ENCODE assay signal across 8 cellular contexts in the genomic region with DNA sequence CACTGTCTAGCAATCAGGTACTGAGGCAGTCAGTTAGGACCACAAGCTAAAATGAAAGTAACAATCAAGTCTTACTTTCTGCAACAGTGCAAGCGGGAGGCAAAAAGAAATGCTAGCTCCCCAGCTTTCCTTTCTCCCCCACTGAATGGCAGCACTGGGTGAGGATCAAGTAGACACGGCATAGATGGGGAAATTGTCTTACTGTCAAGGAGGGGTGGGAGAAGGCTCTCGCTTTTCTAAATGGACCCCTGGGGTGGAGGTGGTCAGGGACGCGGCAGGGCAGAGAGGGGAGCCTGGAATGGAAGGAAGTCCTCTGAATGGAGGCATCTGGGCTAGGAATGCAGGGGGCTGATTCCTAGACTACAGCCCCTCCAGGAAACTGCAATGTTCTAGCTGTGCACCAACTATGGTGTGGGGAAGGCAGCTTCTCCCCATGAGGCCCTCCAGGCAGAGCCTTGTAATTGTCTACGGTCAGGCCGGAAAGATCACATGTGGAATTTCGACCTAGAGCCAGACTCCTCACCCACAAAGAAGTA. TPM values are rescaled to one million over a fixed set of nuclear protein-coding genes. Genes with fewer than 3 reads are reported as not detected.
A peak's percentile ranks its signal among the peaks of the same experiment; 100 is the strongest.
DNase-seq lines count a peak whose midpoint lies in the region; ATAC-seq and TF ChIP-seq lines count a peak whose summit lies in the region.

No MANE protein-coding gene starts in this region.

- peak overlapping the region; percentile 38 for H3K4me3 Mint-ChIP-seq in activated naive CD4-positive, alpha-beta T cell treated with anti-CD3 and anti-CD28 coated beads for 36 hours

- 57% methylated on average over 8 of the region's 8 CpGs for WGBS in suprapubic skin

- no peaks in the 10 kb centered on the region for H3K36me3 ChIP-seq in adipocyte (ENCODE audit: control insufficient read depth, insufficient read depth, low read length, severe bottlenecking)
- no peaks in the 10 kb centered on the region for H3K36me3 ChIP-seq in suprapubic skin
- H3K36me3 ChIP-seq in BE2C, result no peaks in the 10 kb centered on the region

- no peak for DNase-seq in activated naive CD4-positive, alpha-beta T cell treated with anti-CD3 and anti-CD28 coated beads for 36 hours
- DNase-seq in activated naive CD4-positive, alpha-beta T cell treated with anti-CD3 and anti-CD28 coated beads, Interleukin-2, amount 50 U/mL, for 16 hours, result no peak
- peak; percentile 43 for DNase-seq in adipocyte (ENCODE audit: low read depth)
- DNase-seq in iPS-NIHi11 (ENCODE audit: low spot score), result peak; percentile 30
- DNase-seq in suprapubic skin (ENCODE audit: low spot score in 2 of 2), result no peak
- DNase-seq in BE2C, result no peak
- no peak for DNase-seq in caudate nucleus (lab: John Stamatoyannopoulos, UW)

- H3K4me1 Mint-ChIP-seq in activated naive CD4-positive, alpha-beta T cell treated with anti-CD3 and anti-CD28 coated beads for 36 hours (ENCODE audit: low read depth), result peaks cover 20% of the 10 kb centered on the region

- intact Hi-C loops in activated naive CD4-positive, alpha-beta T cell treated with anti-CD3 and anti-CD28 coated beads for 36 hours (cut with micrococcal nuclease), result no loop called here

- H3K27me3 ChIP-seq in adipocyte (replicated peaks; ENCODE audit: control insufficient read depth, insufficient read depth, low read length) (no peaks in the 10 kb centered on the region), suprapubic skin (no peaks in the 10 kb centered on the region), BE2C (no peaks in the 10 kb centered on the region)

- H3K27me3 Mint-ChIP-seq in activated naive CD4-positive, alpha-beta T cell treated with anti-CD3 and anti-CD28 coated beads for 36 hours (ENCODE audit: low read depth), result no peaks in the 10 kb centered on the region

- H3K4me1 ChIP-seq in adipocyte (ENCODE audit: control insufficient read depth, insufficient read depth, low read length) (peaks cover 37% of the 10 kb centered on the region), suprapubic skin (peaks cover 18% of the 10 kb centered on the region), BE2C (no peaks in the 10 kb centered on the region)

- TF ChIP-seq CTCF in suprapubic skin (IDR thresholded peaks at IDR 0.05) (no peak), BE2C (IDR thresholded peaks at IDR 0.05; ENCODE audit: low read depth, low read length) (no peak)

- no peak for TF ChIP-seq POLR2A in suprapubic skin (IDR thresholded peaks at IDR 0.05)

- no peak for ATAC-seq in HG03045 (IDR thresholded peaks at IDR 0.05; ENCODE audit: unreplicated experiment)

- H3K27ac ChIP-seq in suprapubic skin (peak overlapping the region; percentile 55), caudate nucleus (ENCODE audit: low read depth, low read length) (no peak overlapping the region)

- CTCF ChIA-PET in activated naive CD4-positive, alpha-beta T cell treated with anti-CD3 and anti-CD28 coated beads for 36 hours (lab: Charles Lee), result interaction anchor here (0.6 to 1.2 kb wide), 5 partner anchors 13 to 322 kb away, joined by 3 to 4 read pairs (median 3); no protein-coding TSS in a partner anchor

- no peak for TF ChIP-seq EP300 in suprapubic skin (IDR thresholded peaks at IDR 0.05)

- H3K36me3 Mint-ChIP-seq in activated naive CD4-positive, alpha-beta T cell treated with anti-CD3 and anti-CD28 coated beads for 36 hours (ENCODE audit: low read depth), result peaks cover 16% of the 10 kb centered on the region

- no peaks in the 10 kb centered on the region for H3K9me3 Mint-ChIP-seq in activated naive CD4-positive, alpha-beta T cell treated with anti-CD3 and anti-CD28 coated beads for 36 hours

- peak overlapping the region; percentile 48 for H3K4me3 ChIP-seq in adipocyte (ENCODE audit: low read length)
- H3K4me3 ChIP-seq in suprapubic skin, result peak overlapping the region; percentile 20
- no peak overlapping the region for H3K4me3 ChIP-seq in BE2C (ENCODE audit: low read depth, low read length)

- H3K27ac Mint-ChIP-seq in activated naive CD4-positive, alpha-beta T cell treated with anti-CD3 and anti-CD28 coated beads for 36 hours, result no peak overlapping the region

- peak overlapping the region; percentile 50 for H3K9ac ChIP-seq in adipocyte (ENCODE audit: low read length)

- H3K9me3 ChIP-seq in adipocyte (ENCODE audit: control insufficient read depth, low read length) (no peaks in the 10 kb centered on the region), suprapubic skin (no peaks in the 10 kb centered on the region), BE2C (no peaks in the 10 kb centered on the region)

RNA-seq across cellular contexts. Expression of gene METTL8, which starts 24.3 kb away (rescaled TPM):
- total RNA-seq in activated naive CD4-positive, alpha-beta T cell treated with anti-CD3 and anti-CD28 coated beads for 36 hours, result 10 to 100 TPM; 32.9 to 34.5 TPM
- total RNA-seq in suprapubic skin, result 10 to 100 TPM; 35.8 to 42.5 (median 38.7) TPM
- polyA plus RNA-seq in BE2C (2012; ENCODE audit: insufficient read depth, insufficient read length, low read depth), result 1.9 TPM

RNA-seq across cellular contexts. Expression of gene DCAF17, which starts 24.5 kb away (rescaled TPM):
- 10 to 100 TPM; 21.1 to 21.3 TPM for total RNA-seq in activated naive CD4-positive, alpha-beta T cell treated with anti-CD3 and anti-CD28 coated beads for 36 hours
- 10 to 100 TPM; 12.1 to 25.1 (median 15.1) TPM for total RNA-seq in suprapubic skin
- 7.0 TPM for polyA plus RNA-seq in BE2C (2012; ENCODE audit: insufficient read depth, insufficient read length, low read depth)

Comparison
In these comparisons a context has a peak if more than half of its experiments do, and no peak if none do; other contexts are left out.
1. DNase-seq: peak in adipocyte (single experiment) and iPS-NIHi11 (single experiment); none in activated naive CD4-positive, alpha-beta T cell treated with anti-CD3 and anti-CD28 coated beads for 36 hours (single experiment), activated naive CD4-positive, alpha-beta T cell treated with anti-CD3 and anti-CD28 coated beads, Interleukin-2, amount 50 U/mL, for 16 hours (single experiment), suprapubic skin (0 of 2), BE2C (single experiment) and caudate nucleus (0 of 61).